Comparison of ENCODE assay signal across 24 cellular contexts in the genomic region with DNA sequence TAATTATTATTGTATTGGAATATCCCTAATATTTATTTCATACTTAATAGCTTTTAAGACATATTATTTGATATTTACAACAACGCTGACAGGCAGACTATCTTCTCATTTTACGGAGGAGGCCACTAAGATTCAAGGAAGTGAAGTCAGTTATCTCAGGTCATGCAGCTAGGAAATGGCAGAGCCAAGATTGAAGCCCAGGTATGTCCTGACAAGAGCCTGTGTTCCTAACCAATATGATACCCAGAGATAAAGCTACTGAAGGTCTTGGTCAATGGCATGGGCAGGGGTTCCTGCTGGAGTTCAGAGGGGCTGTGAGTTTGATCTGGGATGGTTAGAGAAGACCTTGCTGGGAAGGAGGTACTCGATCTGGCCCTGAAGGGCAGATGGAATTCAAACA. TPM values are rescaled to one million over a fixed set of nuclear protein-coding genes. Genes with fewer than 3 reads are reported as not detected.
DNase-seq lines count a peak whose midpoint lies in the region; ATAC-seq, FAIRE-seq and TF ChIP-seq lines count a peak whose summit lies in the region.
"Had no signal": no experiment of that assay in that cellular context is flagged by ENCODE, and none has a peak within 500 bp of the region (broad histone marks: within the 10 kb centered on the region; RNA-seq: fewer than 3 reads in every experiment).

No MANE protein-coding gene starts in this region.

- peaks cover 31% of the 10 kb centered on the region for H3K36me3 Mint-ChIP-seq in activated CD4-positive, alpha-beta T cell treated with anti-CD3 and anti-CD28 coated beads, Interleukin-2, amount 10 ng/mL, durations not matched to agents 24 days and 14 days (ENCODE audit: low read depth)
- H3K36me3 Mint-ChIP-seq: IgD-negative memory B cell had no signal

- no peak for TF ChIP-seq POLR2A in K562 (conservative IDR thresholded peaks at IDR 0.05)

- intact Hi-C loops in activated CD4-positive, alpha-beta T cell treated with anti-CD3 and anti-CD28 coated beads, Interleukin-2, amount 10 ng/mL, durations not matched to agents 24 days and 14 days (cut with micrococcal nuclease): loop anchor here (2.0 to 5.0 kb wide), 2 partner anchors 13 to 34 kb away; no protein-coding TSS in a partner anchor
- intact Hi-C loops in right cardiac atrium (cut with DNase I) (no loop called here), K562 (cut with micrococcal nuclease) (no loop called here)

- 86% methylated on average over 3 of the region's 3 CpGs for WGBS in right cardiac atrium
- WGBS in K562 (ENCODE audit: insufficient coverage, low coverage, missing lambda C conversion rate): 9% methylated on average over 3 of the region's 3 CpGs

- H3K27me3 Mint-ChIP-seq in activated CD4-positive, alpha-beta T cell treated with anti-CD3 and anti-CD28 coated beads, Interleukin-2, amount 10 ng/mL, durations not matched to agents 24 days and 14 days: no peaks in the 10 kb centered on the region
- H3K27me3 Mint-ChIP-seq: IgD-negative memory B cell had no signal

- TF ChIP-seq CTCF in right atrium auricular region (IDR thresholded peaks at IDR 0.05) (no peak), K562 (IDR thresholded peaks at IDR 0.05 in 2 of 3, conservative IDR thresholded peaks at IDR 0.05 in 1 of 3; ENCODE audit: insufficient read depth in 2 of 3, low read depth in 1 of 3, low read length in 3 of 3) (no peak)

- H3K4me3 ChIP-seq in right cardiac atrium (ENCODE audit: low read length) (no peak overlapping the region), right atrium auricular region (no peak overlapping the region), K562 (no peak overlapping the region), subcutaneous abdominal adipose tissue (ENCODE audit: low read depth in 1 of 5, low read length in 5 of 5) (no peak overlapping the region), HAP-1 (no peak overlapping the region)
- H3K4me3 ChIP-seq: GM23248, Peyer's patch had no signal

- no peak overlapping the region for H3K4me2 ChIP-seq in K562 (ENCODE audit: insufficient read depth, low read length)

- CTCF ChIA-PET in K562 (lab: Yijun Ruan, JAX; ENCODE audit: low intra/inter-chr PET ratio): no interaction called here

- no peaks in the 10 kb centered on the region for H3K9me1 ChIP-seq in K562 (ENCODE audit: control insufficient read depth, insufficient read depth, low read length)

- TF ChIP-seq RAD21 in K562 (CRISPR knock-in tag; conservative IDR thresholded peaks at IDR 0.05 in 1 of 2, IDR thresholded peaks at IDR 0.05 in 1 of 2): no peak

- H2AFZ ChIP-seq in K562 (ENCODE audit: low read depth, low read length): no peak overlapping the region
- H2AFZ ChIP-seq: GM23248 had no signal

- H4K20me1 ChIP-seq in K562 (replicated peaks; ENCODE audit: control insufficient read depth, insufficient read depth, low read length): no peaks in the 10 kb centered on the region

- no TSS peak for BruUV-seq in K562 (replicated peaks; lab: Mats Ljungman, UMichigan)

- H3K36me3 ChIP-seq in right atrium auricular region (no peaks in the 10 kb centered on the region), K562 (ENCODE audit: control insufficient read depth, insufficient read depth, low read length) (no peaks in the 10 kb centered on the region), subcutaneous abdominal adipose tissue (ENCODE audit: control insufficient read depth in 5 of 5, insufficient read depth in 5 of 5, low read length in 5 of 5) (peaks cover 2 to 4% (median 2%) of the 10 kb centered on the region in 5 donors), HAP-1 (replicated peaks) (no peaks in the 10 kb centered on the region)
- H3K36me3 ChIP-seq: BE2C, Peyer's patch had no signal

- ATAC-seq in right cardiac atrium (no peak), K562 (no peak)
- ATAC-seq: Right ventricle myocardium inferior had no signal

- H3K27ac ChIP-seq in right cardiac atrium (ENCODE audit: low read length) (peak overlapping the region; percentile 45), right atrium auricular region (no peak overlapping the region), K562 (ENCODE audit: extremely low read depth, low read depth, low read length) (no peak overlapping the region), subcutaneous abdominal adipose tissue (ENCODE audit: low read depth, low read length) (peak overlapping the region; percentile 11)
- H3K27ac ChIP-seq: GM23248, Peyer's patch had no signal

- H3K27ac Mint-ChIP-seq in activated CD4-positive, alpha-beta T cell treated with anti-CD3 and anti-CD28 coated beads, Interleukin-2, amount 10 ng/mL, durations not matched to agents 24 days and 14 days: peak overlapping the region; percentile 35
- H3K27ac Mint-ChIP-seq: IgD-negative memory B cell had no signal

- H3K4me1 ChIP-seq in right cardiac atrium (ENCODE audit: control insufficient read depth, insufficient read depth, low read length) (peaks cover 5% of the 10 kb centered on the region), right atrium auricular region (no peaks in the 10 kb centered on the region), K562 (replicated peaks in 1 of 2; ENCODE audit: control insufficient read depth in 2 of 2, insufficient read depth in 2 of 2, low read length in 2 of 2) (peaks cover 0 to 4% of the 10 kb centered on the region in 2 experiments; a peak in 1 of 5 replicates), subcutaneous abdominal adipose tissue (ENCODE audit: control insufficient read depth in 5 of 5, insufficient read depth in 5 of 5, low read length in 5 of 5) (peaks cover 0 to 22% (median 12%) of the 10 kb centered on the region in 5 donors), HAP-1 (no peaks in the 10 kb centered on the region)
- H3K4me1 ChIP-seq: BE2C, Peyer's patch had no signal

- H3K9me3 ChIP-seq in right cardiac atrium (ENCODE audit: control insufficient read depth, low read length): no peaks in the 10 kb centered on the region
- no peaks in the 10 kb centered on the region for H3K9me3 ChIP-seq in right atrium auricular region
- H3K9me3 ChIP-seq in K562 (replicated peaks; ENCODE audit: control insufficient read depth, insufficient read depth, low read depth, low read length): no peaks in the 10 kb centered on the region
- H3K9me3 ChIP-seq in subcutaneous abdominal adipose tissue (ENCODE audit: control insufficient read depth in 5 of 5, low read length in 5 of 5): no peaks in the 10 kb centered on the region
- no peaks in the 10 kb centered on the region for H3K9me3 ChIP-seq in HAP-1
- H3K9me3 ChIP-seq: BE2C, Peyer's patch had no signal

- POLR2A ChIA-PET in K562 (lab: Yijun Ruan, JAX): interaction anchor here (0.7 kb wide), 1 partner anchor 14 kb away, joined by 3 read pairs; no protein-coding TSS in a partner anchor

- H3K9ac ChIP-seq in K562 (ENCODE audit: insufficient read depth in 1 of 2, low read depth in 2 of 2, low read length in 2 of 2): no peak overlapping the region
- no peak overlapping the region for H3K9ac ChIP-seq in subcutaneous abdominal adipose tissue (ENCODE audit: low read length in 5 of 5)
- H3K9ac ChIP-seq: GM23248 had no signal

- no peak for FAIRE-seq in K562 (lab: Jason Lieb, UNC)
- FAIRE-seq: D721Med, GM12891, GM19239 had no signal

- peak; percentile 33 for DNase-seq in activated CD4-positive, alpha-beta T cell treated with anti-CD3 and anti-CD28 coated beads, Interleukin-2, amount 10 ng/mL, durations not matched to agents 24 days and 14 days
- no peak for DNase-seq in activated CD4-positive, alpha-beta T cell treated with anti-CD3 and anti-CD28 coated beads for 48 hours
- no peak for DNase-seq in right cardiac atrium
- no peak for DNase-seq in right atrium auricular region (ENCODE audit: low spot score)
- DNase-seq in K562 (ENCODE audit: extremely low read depth in 1 of 4, low spot score in 3 of 4): peak in 1 of 4 experiments; percentile 38
- DNase-seq in OCI-M1 (lab: John Stamatoyannopoulos, UW): no peak
- no peak for DNase-seq in HAP-1 (ENCODE audit: low spot score in 2 of 2)
- DNase-seq: BE2C, GM23248, HCEC 1CT, MM.1S, NCI-H1092 treated with DMSO at 0.1 percent for 48 hours, NCI-H146, NCI-H2029 treated with DMSO at 0.1 percent for 48 hours, NCI-H2171 treated with DMSO at 0.1 percent for 48 hours, NCI-H446, NCI-H526 treated with DMSO at 0.1 percent for 48 hours, Peyer's patch had no signal

- no peak overlapping the region for H3K4me3 Mint-ChIP-seq in activated CD4-positive, alpha-beta T cell treated with anti-CD3 and anti-CD28 coated beads, Interleukin-2, amount 10 ng/mL, durations not matched to agents 24 days and 14 days
- H3K4me3 Mint-ChIP-seq: IgD-negative memory B cell had no signal

- in situ Hi-C loops in K562 (cut with MboI): no loop called here
- in situ Hi-C loops in HAP-1 (cut with MboI; ENCODE audit: low sequenced_read_pairs): no loop called here

- TF ChIP-seq EP300 in K562 (IDR thresholded peaks at IDR 0.05; ENCODE audit: low read length): no peak

- H3K27me3 ChIP-seq in right cardiac atrium (ENCODE audit: control insufficient read depth, insufficient read depth): no peaks in the 10 kb centered on the region
- no peaks in the 10 kb centered on the region for H3K27me3 ChIP-seq in right atrium auricular region
- H3K27me3 ChIP-seq in K562 (ENCODE audit: control insufficient read depth in 2 of 2, insufficient read depth in 2 of 2, low read length in 2 of 2): no peaks in the 10 kb centered on the region
- H3K27me3 ChIP-seq in subcutaneous abdominal adipose tissue (ENCODE audit: control insufficient read depth in 5 of 5, insufficient read depth in 4 of 5, low read length in 5 of 5): peaks cover 0 to 3% (median 0%) of the 10 kb centered on the region in 5 donors
- no peaks in the 10 kb centered on the region; the same call in 1 of the 2 replicates for H3K27me3 ChIP-seq in HAP-1 (ENCODE audit: low read depth)
- H3K27me3 ChIP-seq: BE2C, Peyer's patch had no signal

- H3K9me3 Mint-ChIP-seq in activated CD4-positive, alpha-beta T cell treated with anti-CD3 and anti-CD28 coated beads, Interleukin-2, amount 10 ng/mL, durations not matched to agents 24 days and 14 days: no peaks in the 10 kb centered on the region
- H3K9me3 Mint-ChIP-seq: IgD-negative memory B cell had no signal

- peaks cover 34% of the 10 kb centered on the region for H3K4me1 Mint-ChIP-seq in activated CD4-positive, alpha-beta T cell treated with anti-CD3 and anti-CD28 coated beads, Interleukin-2, amount 10 ng/mL, durations not matched to agents 24 days and 14 days

- H3K79me2 ChIP-seq in K562 (ENCODE audit: control insufficient read depth, insufficient read depth, low read length): no peaks in the 10 kb centered on the region

RNA-seq across cellular contexts. Expression of a gene that starts 47.1 kb away (rescaled TPM):
- total RNA-seq in activated CD4-positive, alpha-beta T cell treated with anti-CD3 and anti-CD28 coated beads, Interleukin-2, amount 10 ng/mL, durations not matched to agents 24 days and 14 days: 37.4 and 38.0 TPM in 2 replicates
- total RNA-seq in right cardiac atrium (10 to 100 TPM; 36.1 to 43.2 (median 38.6) TPM), right atrium auricular region (10 to 100 TPM; 41.3 to 45.8 TPM), K562 (2014; rRNA removed) (7.4 and 9.5 TPM in 2 replicates), K562 (2014; rRNA removed; fragmentation: Illumina TruSeq; extraction: Trizol) (14.3 and 15.9 TPM in 2 replicates), K562 (2015; rRNA removed; fragmentation: Illumina TruSeq; extraction: Trizol) (20.7 and 22.1 TPM in 2 replicates), K562 (2021) (10.4 and 10.9 TPM in 2 replicates)
- polyA plus RNA-seq in right cardiac atrium (17.1 TPM), K562 (2011; rRNA removed) (15.1 and 15.3 TPM in 2 replicates), K562 (2014; fragmentation: Illumina TruSeq; extraction: Trizol) (15.2 and 18.0 TPM in 2 replicates), K562 (2014; fragmentation: Nextera tagmentation; extraction: Ambion mirVana) (1 to 10 TPM; 2.9 to 5.0 TPM), K562 (2014; rRNA removed) (13.3 and 14.1 TPM in 2 replicates)
- total RNA-seq in K562 (2011; cell fraction: chromatin; rRNA removed; ENCODE audit: low replicate concordance): 2.3 and 4.7 TPM in 2 replicates
- 1.3 TPM in 2 replicates for total RNA-seq in K562 (2011; cell fraction: nucleolus; rRNA removed)
- total RNA-seq in K562 (2011; cell fraction: nucleoplasm; rRNA removed): 2.0 and 4.1 TPM in 2 replicates
- 4.4 and 8.8 TPM in 2 replicates for polyA plus RNA-seq in K562 (2011; cell fraction: cytosol; rRNA removed)
- polyA plus RNA-seq in K562 (2011; cell fraction: nucleus; rRNA removed): 8.9 and 13.1 TPM in 2 replicates
- 24.2 and 44.4 TPM in 2 replicates for polyA plus RNA-seq in K562 (2012)
- 13.3 and 15.4 TPM in 2 replicates for polyA minus RNA-seq in K562 (2011; rRNA and poly(A)+ RNA removed)
- polyA minus RNA-seq in K562 (2011; cell fraction: cytosol; rRNA and poly(A)+ RNA removed): 4.0 and 5.6 TPM in 2 replicates
- polyA minus RNA-seq in K562 (2011; cell fraction: nucleus; rRNA and poly(A)+ RNA removed): 2.4 and 7.1 TPM in 2 replicates

Comparison
In these comparisons a context has a peak if more than half of its experiments do, and no peak if none do; other contexts are left out.
1. H3K27ac ChIP-seq: peak in right cardiac atrium (single experiment) and subcutaneous abdominal adipose tissue (single experiment); none in right atrium auricular region (0 of 2) and K562 (single experiment).